In genomic region chr2:199201539-199201938, GRCh38 we compare ENCODE assay signal across 27 cellular contexts.
"Had no signal": no experiment of that assay in that cellular context is flagged by ENCODE, and none has a peak within 500 bp of the region (broad histone marks: within the 10 kb centered on the region; RNA-seq: fewer than 3 reads in every experiment).

No MANE protein-coding gene starts in this region.

- H3K36me3 ChIP-seq: brain microvascular endothelial cell, gastrocnemius medialis, right atrium auricular region, stomach, thyroid gland, upper lobe of left lung, vagina, WERI-Rb-1 had no signal

- H3K27me3 ChIP-seq: brain microvascular endothelial cell, gastrocnemius medialis, hepatocyte, right atrium auricular region, stomach, thyroid gland, upper lobe of left lung, vagina had no signal

- DNase-seq: activated CD4-positive, alpha-beta T cell treated with anti-CD3 and anti-CD28 coated beads for 48 hours; activated CD4-positive, alpha-beta T cell treated with anti-CD3 and anti-CD28 coated beads, Interleukin-2, amount 50 U/mL, for 48 hours; activated CD8-positive, alpha-beta memory T cell treated with anti-CD3 and anti-CD28 coated beads, Interleukin-2, amount 50 U/mL, for 4 hours; activated gamma-delta T cell treated with Interleukin-2 at 50 U/mL for 16 hours; activated naive CD4-positive, alpha-beta T cell treated with anti-CD3 and anti-CD28 coated beads, Interleukin-2, amount 50 U/mL, for 16 hours; activated T-cell treated with anti-CD3 and anti-CD28 coated beads, Interleukin-2, amount 50 U/mL, for 1 hour; amniotic stem cell; brain microvascular endothelial cell; cortex of kidney; effector memory CD8-positive, alpha-beta T cell; erythroblast; gastrocnemius medialis; islet precursor cell; left ventricle myocardium superior; mucosa of descending colon; stimulated activated CD4-positive, alpha-beta T cell treated with anti-CD3 and anti-CD28 coated beads, Interleukin-15, amount 100 ng/mL, for 24 hours; stimulated activated CD4-positive, alpha-beta T cell treated with anti-CD3 and anti-CD28 coated beads, Interleukin-2, amount 100 ng/mL, for 24 hours; stimulated activated naive B cell treated with anti-CD40 and anti-IgM and Interleukin-4, amounts not matched to agents 10 μg/mL and 1 μg/mL and 100 μg/mL, for 72 hours; stomach; thyroid gland; upper lobe of left lung; WERI-Rb-1 had no signal

- H3K4me3 Mint-ChIP-seq: effector memory CD8-positive, alpha-beta T cell; natural killer cell treated with Interleukin-12 subunit alpha and Interleukin-12 subunit beta and Interleukin-15 and Interleukin-18, amount 100 ng/mL, for 72 hours; stimulated activated naive B cell treated with anti-CD40 and anti-IgM and Interleukin-4, amounts not matched to agents 10 μg/mL and 1 μg/mL and 100 μg/mL, for 72 hours had no signal

- H3K4me3 ChIP-seq: gastrocnemius medialis, hepatocyte, mucosa of descending colon, right atrium auricular region, stomach, thyroid gland, upper lobe of left lung, vagina had no signal

- H3K4me2 ChIP-seq: hepatocyte had no signal

- H3K79me2 ChIP-seq: hepatocyte had no signal

- H3K27me3 Mint-ChIP-seq: effector memory CD8-positive, alpha-beta T cell; natural killer cell treated with Interleukin-12 subunit alpha and Interleukin-12 subunit beta and Interleukin-15 and Interleukin-18, amount 100 ng/mL, for 72 hours; stimulated activated naive B cell treated with anti-CD40 and anti-IgM and Interleukin-4, amounts not matched to agents 10 μg/mL and 1 μg/mL and 100 μg/mL, for 72 hours had no signal

- H2AFZ ChIP-seq: hepatocyte had no signal

- ATAC-seq: activated CD4-positive, CD25-positive, alpha-beta regulatory T cell treated with anti-CD3 and anti-CD28 coated beads, Interleukin-2, amount 50 U/mL, for 24 hours; effector memory CD8-positive, alpha-beta T cell; gastrocnemius medialis; left ventricle myocardium superior; mucosa of descending colon; natural killer cell treated with Interleukin-12 subunit alpha and Interleukin-12 subunit beta and Interleukin-15 and Interleukin-18, amount 100 ng/mL, for 72 hours; stimulated activated naive B cell treated with anti-CD40 and anti-IgM and Interleukin-4, amounts not matched to agents 10 μg/mL and 1 μg/mL and 100 μg/mL, for 72 hours had no signal

- H3K36me3 Mint-ChIP-seq: natural killer cell treated with Interleukin-12 subunit alpha and Interleukin-12 subunit beta and Interleukin-15 and Interleukin-18, amount 100 ng/mL, for 72 hours; stimulated activated naive B cell treated with anti-CD40 and anti-IgM and Interleukin-4, amounts not matched to agents 10 μg/mL and 1 μg/mL and 100 μg/mL, for 72 hours had no signal

- H3K4me1 Mint-ChIP-seq: stimulated activated naive B cell treated with anti-CD40 and anti-IgM and Interleukin-4, amounts not matched to agents 10 μg/mL and 1 μg/mL and 100 μg/mL, for 72 hours had no signal

- H3K27ac Mint-ChIP-seq: effector memory CD8-positive, alpha-beta T cell; natural killer cell treated with Interleukin-12 subunit alpha and Interleukin-12 subunit beta and Interleukin-15 and Interleukin-18, amount 100 ng/mL, for 72 hours; stimulated activated naive B cell treated with anti-CD40 and anti-IgM and Interleukin-4, amounts not matched to agents 10 μg/mL and 1 μg/mL and 100 μg/mL, for 72 hours had no signal

- H3K9me3 ChIP-seq: gastrocnemius medialis, mucosa of descending colon, right atrium auricular region, stomach, thyroid gland, upper lobe of left lung, vagina had no signal

- H3K4me1 ChIP-seq: gastrocnemius medialis, right atrium auricular region, stomach, thyroid gland, upper lobe of left lung had no signal

- H3K27ac ChIP-seq: brain microvascular endothelial cell, gastrocnemius medialis, hepatocyte, right atrium auricular region, stomach, thyroid gland, upper lobe of left lung, vagina, WERI-Rb-1 had no signal
